ENCODE assay signal across 16 cellular contexts in genomic region chr4:31068257-31069075, GRCh38.
"Had no signal": no experiment of that assay in that cellular context is flagged by ENCODE, and none has a peak within 500 bp of the region (broad histone marks: within the 10 kb centered on the region; RNA-seq: fewer than 3 reads in every experiment).

No MANE protein-coding gene starts in this region.

- ATAC-seq: activated T-helper 17 cell treated with anti-CD3 and anti-CD28 coated beads, Interleukin-2, amount 50 U/mL, for 72 hours; body of pancreas; foreskin keratinocyte; lower lobe of right lung; mucosa of descending colon; natural killer cell treated with Interleukin-12 subunit alpha and Interleukin-12 subunit beta and Interleukin-15 and Interleukin-18, amount 100 ng/mL, for 72 hours; psoas muscle; right lobe of liver had no signal

- H3K27me3 ChIP-seq: body of pancreas, foreskin keratinocyte, right lobe of liver had no signal

- H3K9me3 ChIP-seq: body of pancreas, lower lobe of right lung, mucosa of descending colon, psoas muscle, right lobe of liver had no signal

- H3K27ac ChIP-seq: body of pancreas, foreskin keratinocyte, lower lobe of right lung, psoas muscle, right lobe of liver, VCaP had no signal

- H3K4me3 ChIP-seq: body of pancreas, lower lobe of right lung, mucosa of descending colon, psoas muscle, right lobe of liver had no signal

- H3K4me1 ChIP-seq: body of pancreas, foreskin keratinocyte, lower lobe of right lung, psoas muscle, right lobe of liver had no signal

- H3K36me3 ChIP-seq: lower lobe of right lung, right lobe of liver had no signal

- DNase-seq: activated CD4-positive, alpha-beta T cell treated with anti-CD3 and anti-CD28 coated beads, Interleukin-2, amount 50 U/mL, for 48 hours; activated naive CD4-positive, alpha-beta T cell treated with anti-CD3 and anti-CD28 coated beads for 36 hours; body of pancreas; cortex of kidney; effector CD8-positive, alpha-beta T cell; foreskin keratinocyte; glutamatergic neuron; immature natural killer cell; lower lobe of right lung; mucosa of descending colon; psoas muscle; right lobe of liver; T1000 had no signal
